ENCODE assay signal across 8 cellular contexts in genomic region chr19:15251749-15252397, GRCh38. TPM values are rescaled to one million over a fixed set of nuclear protein-coding genes. Genes with fewer than 3 reads are reported as not detected.
DNase-seq lines count a peak whose midpoint lies in the region; TF ChIP-seq lines count a peak whose summit lies in the region.

No MANE protein-coding gene starts in this region.

- H2AK5ac ChIP-seq in mesendoderm (ENCODE audit: low read length), result no peak overlapping the region

- H3K4me3 ChIP-seq in MG63 (no peak overlapping the region), dorsolateral prefrontal cortex (peak overlapping the region in 9 of 59 donors; percentile 5 to 34 (median 14)), mesendoderm (ENCODE audit: low read length) (no peak overlapping the region)

- no peak overlapping the region for H4K5ac ChIP-seq in mesendoderm (ENCODE audit: low read length)

- peak in 24 of 56 donors; percentile 12 to 47 (median 26) for TF ChIP-seq CTCF in dorsolateral prefrontal cortex (IDR thresholded peaks at IDR 0.05 in 54 of 56, conservative IDR thresholded peaks at IDR 0.05 in 2 of 56; ENCODE audit: low read depth in 1 of 56, partially characterized antibody in 56 of 56)

- peaks cover 97% of the 10 kb centered on the region for H3K36me3 ChIP-seq in MG63
- H3K36me3 ChIP-seq in mesendoderm (ENCODE audit: control insufficient read depth, insufficient read depth, low read length), result peaks cover 44% of the 10 kb centered on the region

- WGBS in mesendoderm (ENCODE audit: extremely low coverage, insufficient coverage, low lambda C conversion rate), result no CpG with 5 or more reads among the region's 14 CpGs

- peak overlapping the region; percentile 60 for H3K56ac ChIP-seq in mesendoderm (ENCODE audit: low read length)

- H3K27ac ChIP-seq in dorsolateral prefrontal cortex, result peak overlapping the region in 57 of 59 donors; percentile 8 to 90 (median 72)
- no peak overlapping the region for H3K27ac ChIP-seq in mesendoderm (ENCODE audit: low read depth, low read length)

- no peak overlapping the region for H3K23ac ChIP-seq in mesendoderm (ENCODE audit: low read length)

- no peak overlapping the region for H2BK120ac ChIP-seq in mesendoderm (ENCODE audit: low read depth, low read length)

- H3K79me1 ChIP-seq in mesendoderm (ENCODE audit: low read length), result peaks cover 23% of the 10 kb centered on the region

- H3K4ac ChIP-seq in mesendoderm (ENCODE audit: low read depth, low read length), result no peak overlapping the region

- no peaks in the 10 kb centered on the region for H3K9me3 ChIP-seq in MG63

- H4K8ac ChIP-seq in mesendoderm (ENCODE audit: low read depth, low read length), result no peak overlapping the region

- H3K27me3 ChIP-seq in MG63 (no peaks in the 10 kb centered on the region), dorsolateral prefrontal cortex (no peaks in the 10 kb centered on the region), mesendoderm (ENCODE audit: insufficient read depth, low read length, poor library complexity) (no peaks in the 10 kb centered on the region)

- no peak overlapping the region for H3K18ac ChIP-seq in mesendoderm (ENCODE audit: low read length)

- H3K9ac ChIP-seq in mesendoderm (ENCODE audit: low read length), result no peak overlapping the region

- H3K4me1 ChIP-seq in mesendoderm (ENCODE audit: control insufficient read depth, low read depth, low read length), result no peaks in the 10 kb centered on the region

- intact Hi-C loops in dorsolateral prefrontal cortex (cut with DNase I), result loop anchor here (5.0 kb wide), 2 partner anchors 75 to 160 kb away; no protein-coding TSS in a partner anchor

- H2BK15ac ChIP-seq in mesendoderm (replicated peaks; ENCODE audit: low read depth), result no peak overlapping the region

- no peak overlapping the region for H3K4me2 ChIP-seq in mesendoderm (ENCODE audit: low read length)

- no peak overlapping the region for H2BK5ac ChIP-seq in mesendoderm (ENCODE audit: low read length)

- peaks cover 19% of the 10 kb centered on the region for H3K79me2 ChIP-seq in mesendoderm (ENCODE audit: control insufficient read depth, insufficient read depth, low read length)

- DNase-seq in AG08395 (ENCODE audit: low spot score) (peak; percentile 91), MG63 (peak; percentile 77), dorsolateral prefrontal cortex (peak in 2 of 10 donors; percentile 23 to 36), mesendoderm (peak; percentile 88), NAMALWA (ENCODE audit: low spot score) (no peak), T-helper 1 cell (no peak), T-helper 2 cell (no peak)
- no peak for DNase-seq in stimulated activated CD4-positive, alpha-beta T cell treated with anti-CD3 and anti-CD28 coated beads, Interleukin-1b, Interleukin-23, amount 100 ng/mL, for 48 hours

RNA-seq across cellular contexts. Expression of gene EPHX3, which starts 19.6 kb away (rescaled TPM):
- total RNA-seq in MG63 (2014; rRNA removed; shearing (Covaris generic); ENCODE audit: low replicate concordance), result not detected in 2 replicates
- 1 to 10 TPM in 1 of 120 experiments, under 1 TPM in 39, not detected in 80; 0.20 to 1.3 (median 0.42) TPM for total RNA-seq in dorsolateral prefrontal cortex
- polyA plus RNA-seq in mesendoderm (2013, experiment 1 of 2), result 20.0 TPM
- polyA plus RNA-seq in mesendoderm (2013, experiment 2 of 2), result 20.1 TPM

RNA-seq across cellular contexts. Expression of gene NOTCH3, which starts 51.1 kb away (rescaled TPM):
- 0.44 and 0.56 TPM in 2 replicates for total RNA-seq in MG63 (2014; rRNA removed; shearing (Covaris generic); ENCODE audit: low replicate concordance)
- 10 to 100 TPM in 119 of 120 experiments, 1 to 10 TPM in 1; 9.9 to 79.9 (median 27.6) TPM for total RNA-seq in dorsolateral prefrontal cortex
- 22.0 TPM for polyA plus RNA-seq in mesendoderm (2013, experiment 1 of 2)
- 22.6 TPM for polyA plus RNA-seq in mesendoderm (2013, experiment 2 of 2)

Comparison
In these comparisons a context has a peak if more than half of its experiments do, and no peak if none do; other contexts are left out.
1. DNase-seq: peak in AG08395 (single experiment), MG63 (single experiment) and mesendoderm (single experiment); none in NAMALWA (single experiment), T-helper 1 cell (0 of 5), stimulated activated CD4-positive, alpha-beta T cell treated with anti-CD3 and anti-CD28 coated beads, Interleukin-1b, Interleukin-23, amount 100 ng/mL, for 48 hours (single experiment) and T-helper 2 cell (0 of 5).